12 cellular contexts compared by ENCODE assay signal in the genomic region with DNA sequence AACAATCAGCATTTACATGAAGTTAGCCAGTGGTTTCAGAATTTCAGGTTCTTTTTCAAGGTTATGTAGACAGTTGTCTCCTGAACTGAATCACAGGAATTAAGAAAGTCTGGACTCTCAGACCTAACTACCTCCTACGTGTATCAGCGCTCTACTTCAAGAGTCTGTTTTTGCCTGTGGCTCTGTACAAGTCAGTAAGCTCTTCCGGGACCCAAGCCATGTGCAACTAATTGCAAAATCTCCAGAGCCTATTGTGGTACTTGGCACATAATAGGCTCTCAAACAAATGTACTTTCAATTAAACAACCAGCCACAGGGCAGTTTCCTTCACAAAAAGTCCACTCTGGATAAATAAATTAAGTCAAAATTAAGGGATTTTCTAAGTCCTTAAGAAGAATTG.
DNase-seq lines count a peak whose midpoint lies in the region; ATAC-seq, FAIRE-seq and TF ChIP-seq lines count a peak whose summit lies in the region.
"Had no signal": no experiment of that assay in that cellular context is flagged by ENCODE, and none has a peak within 500 bp of the region (broad histone marks: within the 10 kb centered on the region; RNA-seq: fewer than 3 reads in every experiment).

No MANE protein-coding gene starts in this region.

- H3K18ac ChIP-seq in trophoblast cell (ENCODE audit: low read length) = no peak overlapping the region

- no peak overlapping the region for H3K4me3 Mint-ChIP-seq in activated T-cell treated with anti-CD3 and anti-CD28 coated beads, Interleukin-2, amount 50 U/mL, for 4 hours
- no peak overlapping the region for H3K4me3 Mint-ChIP-seq in stimulated activated naive CD8-positive, alpha-beta T cell treated with anti-CD3 and anti-CD28 coated beads, Interleukin-15, amount 100 ng/mL, for 72 hours

- H3K9me3 ChIP-seq in GM23248 (ENCODE audit: low read depth) (no peaks in the 10 kb centered on the region), prostate gland (no peaks in the 10 kb centered on the region), trophoblast cell (ENCODE audit: insufficient read depth, low read depth, low read length) (no peaks in the 10 kb centered on the region)

- H4K8ac ChIP-seq in trophoblast cell (ENCODE audit: low read depth, low read length) = no peak overlapping the region

- no peak overlapping the region for H3K23ac ChIP-seq in trophoblast cell (ENCODE audit: low read length)

- H3K4me1 ChIP-seq in GM23248 (ENCODE audit: insufficient read depth) (no peaks in the 10 kb centered on the region), prostate gland (replicated peaks) (no peaks in the 10 kb centered on the region), trophoblast cell (ENCODE audit: control insufficient read depth in 1 of 2, insufficient read depth in 2 of 2, low read length in 2 of 2) (no peaks in the 10 kb centered on the region)

- H3K27me3 Mint-ChIP-seq in activated T-cell treated with anti-CD3 and anti-CD28 coated beads, Interleukin-2, amount 50 U/mL, for 4 hours (ENCODE audit: low read depth) = no peaks in the 10 kb centered on the region
- no peaks in the 10 kb centered on the region for H3K27me3 Mint-ChIP-seq in stimulated activated naive CD8-positive, alpha-beta T cell treated with anti-CD3 and anti-CD28 coated beads, Interleukin-15, amount 100 ng/mL, for 72 hours

- H3K9me3 Mint-ChIP-seq in activated T-cell treated with anti-CD3 and anti-CD28 coated beads, Interleukin-2, amount 50 U/mL, for 4 hours = no peaks in the 10 kb centered on the region
- no peaks in the 10 kb centered on the region for H3K9me3 Mint-ChIP-seq in stimulated activated naive CD8-positive, alpha-beta T cell treated with anti-CD3 and anti-CD28 coated beads, Interleukin-15, amount 100 ng/mL, for 72 hours

- H3K36me3 Mint-ChIP-seq in activated T-cell treated with anti-CD3 and anti-CD28 coated beads, Interleukin-2, amount 50 U/mL, for 4 hours (ENCODE audit: insufficient read depth) = no peaks in the 10 kb centered on the region

- H3K4me2 ChIP-seq in GM23248 (ENCODE audit: unreplicated experiment) (no peak overlapping the region), trophoblast cell (ENCODE audit: low read length) (no peak overlapping the region)

- TF ChIP-seq POLR2A in prostate gland (IDR thresholded peaks at IDR 0.05) = no peak
- no peak for TF ChIP-seq POLR2A in GM12892 (IDR thresholded peaks at IDR 0.05; ENCODE audit: low read depth, low read length)

- H3K36me3 ChIP-seq in GM23248 (ENCODE audit: low read depth) = no peaks in the 10 kb centered on the region
- no peaks in the 10 kb centered on the region for H3K36me3 ChIP-seq in prostate gland
- H3K36me3 ChIP-seq in trophoblast cell (ENCODE audit: control insufficient read depth in 1 of 2, insufficient read depth in 2 of 2, low read length in 2 of 2) = no peaks in the 10 kb centered on the region

- no peak for FAIRE-seq in GM12892 (lab: Jason Lieb, UNC)
- FAIRE-seq: D721Med, HepG2 had no signal

- H3K27ac ChIP-seq in GM23248 = no peak overlapping the region
- H3K27ac ChIP-seq in prostate gland = no peak overlapping the region
- H3K27ac ChIP-seq in trophoblast cell (ENCODE audit: low read depth, low read length) = no peak overlapping the region

- H2AK5ac ChIP-seq in trophoblast cell (ENCODE audit: low read length) = no peak overlapping the region

- no peaks in the 10 kb centered on the region for H3K4me1 Mint-ChIP-seq in activated T-cell treated with anti-CD3 and anti-CD28 coated beads, Interleukin-2, amount 50 U/mL, for 4 hours (ENCODE audit: low read depth)
- H3K4me1 Mint-ChIP-seq in stimulated activated naive CD8-positive, alpha-beta T cell treated with anti-CD3 and anti-CD28 coated beads, Interleukin-15, amount 100 ng/mL, for 72 hours = no peaks in the 10 kb centered on the region

- H4K20me1 ChIP-seq in GM23248 (ENCODE audit: insufficient read depth) = no peaks in the 10 kb centered on the region

- in situ Hi-C loops in GM23248 (cut with MboI) = no loop called here

- 2 to 5% methylated on average over 3 of the region's 3 CpGs for WGBS in GM23248 (ENCODE audit: low coverage in 1 of 2, low lambda C conversion rate in 2 of 2, missing lambda C conversion rate in 2 of 2), 2 experiments
- WGBS in prostate gland = 27% methylated on average over 3 of the region's 3 CpGs
- WGBS in trophoblast cell (ENCODE audit: extremely low coverage, insufficient coverage, insufficient read length) = no CpG with 5 or more reads among the region's 3 CpGs

- H2BK12ac ChIP-seq in trophoblast cell (ENCODE audit: low read length) = no peak overlapping the region

- H3F3A ChIP-seq in GM23248 (ENCODE audit: insufficient read depth) = no peaks in the 10 kb centered on the region

- H3K79me2 ChIP-seq in GM23248 (ENCODE audit: insufficient read depth) = no peaks in the 10 kb centered on the region
- no peaks in the 10 kb centered on the region for H3K79me2 ChIP-seq in trophoblast cell (ENCODE audit: control insufficient read depth, insufficient read depth, low read length, poor library complexity)

- H3K9me2 ChIP-seq in GM23248 (ENCODE audit: insufficient read depth) = no peaks in the 10 kb centered on the region

- H2BK5ac ChIP-seq in trophoblast cell (ENCODE audit: low read depth, low read length, poor library complexity) = no peak overlapping the region

- intact Hi-C loops in prostate gland (cut with DNase I) = no loop called here

- ATAC-seq in esophagus mucosa = peak; percentile 93
- ATAC-seq in activated T-cell treated with anti-CD3 and anti-CD28 coated beads, Interleukin-2, amount 50 U/mL, for 4 hours = no peak
- ATAC-seq in stimulated activated naive CD8-positive, alpha-beta T cell treated with anti-CD3 and anti-CD28 coated beads, Interleukin-15, amount 100 ng/mL, for 72 hours = no peak
- ATAC-seq: HepG2, Panc1 had no signal

- H2AFZ ChIP-seq in GM23248 (no peak overlapping the region), trophoblast cell (ENCODE audit: insufficient read depth, low read length, poor library complexity) (no peak overlapping the region)

- no peak overlapping the region for H2BK120ac ChIP-seq in trophoblast cell (ENCODE audit: insufficient read depth, low read length, poor library complexity)

- no peaks in the 10 kb centered on the region for H3K79me1 ChIP-seq in trophoblast cell (ENCODE audit: low read length)

- H3K14ac ChIP-seq in trophoblast cell (ENCODE audit: low read length) = no peak overlapping the region

- peak; percentile 33 for DNase-seq in GM23248
- DNase-seq in NCI-H774 (lab: John Stamatoyannopoulos, UW) = peak; percentile 12
- DNase-seq in prostate gland (ENCODE audit: low spot score) = peak; percentile 60
- no peak for DNase-seq in activated T-cell treated with anti-CD3 and anti-CD28 coated beads, Interleukin-2, amount 50 U/mL, for 4 hours
- no peak for DNase-seq in trophoblast cell
- DNase-seq in GM12892 (ENCODE audit: insufficient read length) = no peak
- DNase-seq in stimulated activated naive CD8-positive, alpha-beta T cell treated with anti-CD3 and anti-CD28 coated beads, Interleukin-15, amount 100 ng/mL, for 72 hours = no peak
- DNase-seq: activated CD4-positive, alpha-beta T cell treated with anti-CD3 and anti-CD28 coated beads for 48 hours had no signal

- H3K9ac ChIP-seq in GM23248 (no peak overlapping the region), trophoblast cell (ENCODE audit: low read length) (no peak overlapping the region)

- no peak overlapping the region for H4K91ac ChIP-seq in trophoblast cell (ENCODE audit: low read depth, low read length)

- H4K12ac ChIP-seq in trophoblast cell (ENCODE audit: low read depth, low read length) = no peak overlapping the region

- H3K4me3 ChIP-seq in GM23248 = no peak overlapping the region
- no peak overlapping the region for H3K4me3 ChIP-seq in prostate gland
- no peak overlapping the region for H3K4me3 ChIP-seq in trophoblast cell (ENCODE audit: low read depth, low read length)

- H3K27me3 ChIP-seq in GM23248 (replicated peaks; ENCODE audit: insufficient read depth) = no peaks in the 10 kb centered on the region
- no peaks in the 10 kb centered on the region for H3K27me3 ChIP-seq in prostate gland (replicated peaks; ENCODE audit: insufficient read depth)
- no peaks in the 10 kb centered on the region for H3K27me3 ChIP-seq in trophoblast cell (ENCODE audit: insufficient read depth, low read length)

- TF ChIP-seq CTCF in prostate gland (IDR thresholded peaks at IDR 0.05) = no peak

- H3K27ac Mint-ChIP-seq in stimulated activated naive CD8-positive, alpha-beta T cell treated with anti-CD3 and anti-CD28 coated beads, Interleukin-15, amount 100 ng/mL, for 72 hours = peak overlapping the region in 1 of 2 donors; percentile 77

- H3K4ac ChIP-seq in trophoblast cell (ENCODE audit: low read depth, low read length) = no peak overlapping the region

Comparison
In these comparisons a context has a peak if more than half of its experiments do, and no peak if none do; other contexts are left out.
1. DNase-seq: peak in GM23248 (single experiment), NCI-H774 (single experiment) and prostate gland (single experiment); none in activated T-cell treated with anti-CD3 and anti-CD28 coated beads, Interleukin-2, amount 50 U/mL, for 4 hours (single experiment), trophoblast cell (0 of 2), GM12892 (single experiment) and stimulated activated naive CD8-positive, alpha-beta T cell treated with anti-CD3 and anti-CD28 coated beads, Interleukin-15, amount 100 ng/mL, for 72 hours (0 of 2).